In the genomic region with DNA sequence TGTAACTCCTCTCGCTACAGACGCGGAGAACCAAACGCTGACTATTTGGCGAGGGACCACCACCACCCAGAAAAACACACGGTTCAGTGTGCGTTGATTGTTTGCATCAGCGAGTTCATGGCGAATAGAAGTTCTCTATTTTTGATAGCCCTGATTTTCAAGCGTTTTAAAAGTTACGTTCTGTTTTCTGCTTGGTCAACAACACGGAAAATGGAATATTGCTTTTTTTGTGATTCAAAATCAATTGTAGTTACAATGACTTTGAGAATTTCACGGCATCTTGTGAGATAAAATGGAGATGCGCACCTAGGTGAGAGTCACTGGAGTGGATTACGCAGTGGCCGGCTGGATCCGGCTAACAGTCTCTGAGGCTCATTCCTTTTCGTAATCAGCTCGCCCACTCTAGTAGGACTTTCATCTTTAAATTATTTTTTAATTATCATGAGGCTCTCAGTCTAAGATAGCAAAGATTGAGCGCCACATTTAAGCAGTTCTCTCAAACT, we compare ENCODE assay signal across 8 cellular contexts. TPM values are rescaled to one million over a fixed set of nuclear protein-coding genes. Genes with fewer than 3 reads are reported as not detected.
DNase-seq lines count a peak whose midpoint lies in the region; ATAC-seq lines count a peak whose summit lies in the region.

No MANE protein-coding gene starts in this region.

- peaks cover 26 to 35% (median 31%) of the 10 kb centered on the region in 3 donors for H3K4me1 Mint-ChIP-seq in IgD-negative memory B cell
- H3K4me1 Mint-ChIP-seq in stimulated activated memory B cell treated with anti-CD40 and anti-IgM and Interleukin-4, amounts not matched to agents 10 μg/mL and 1 μg/mL and 100 μg/mL, for 72 hours = peaks cover 33% of the 10 kb centered on the region

- H3K9me3 Mint-ChIP-seq in IgD-negative memory B cell = no peaks in the 10 kb centered on the region
- H3K9me3 Mint-ChIP-seq in stimulated activated memory B cell treated with anti-CD40 and anti-IgM and Interleukin-4, amounts not matched to agents 10 μg/mL and 1 μg/mL and 100 μg/mL, for 72 hours = no peaks in the 10 kb centered on the region

- H3K27ac Mint-ChIP-seq in IgD-negative memory B cell = peak overlapping the region; percentile 64 to 94 (median 65)
- peak overlapping the region; percentile 90 for H3K27ac Mint-ChIP-seq in stimulated activated memory B cell treated with anti-CD40 and anti-IgM and Interleukin-4, amounts not matched to agents 10 μg/mL and 1 μg/mL and 100 μg/mL, for 72 hours

- no peaks in the 10 kb centered on the region for H3K36me3 Mint-ChIP-seq in IgD-negative memory B cell
- no peaks in the 10 kb centered on the region for H3K36me3 Mint-ChIP-seq in stimulated activated memory B cell treated with anti-CD40 and anti-IgM and Interleukin-4, amounts not matched to agents 10 μg/mL and 1 μg/mL and 100 μg/mL, for 72 hours

- H3K4me3 Mint-ChIP-seq in IgD-negative memory B cell = peak overlapping the region; percentile 82 to 99 (median 96)
- peak overlapping the region; percentile 92 for H3K4me3 Mint-ChIP-seq in stimulated activated memory B cell treated with anti-CD40 and anti-IgM and Interleukin-4, amounts not matched to agents 10 μg/mL and 1 μg/mL and 100 μg/mL, for 72 hours

- peak; percentile 16 for DNase-seq in COLO668 (lab: John Stamatoyannopoulos, UW; ENCODE audit: unreplicated experiment)
- peak; percentile 41 for DNase-seq in amniotic epithelial cell (ENCODE audit: low read depth)
- DNase-seq in iPS-NIHi11 (ENCODE audit: low spot score) = peak; percentile 42
- no peak for DNase-seq in stimulated activated CD4-positive, alpha-beta T cell treated with anti-CD3 and anti-CD28 coated beads, Interleukin-4, amount 100 ng/mL, for 4 hours
- no peak for DNase-seq in SIG-M5 (lab: John Stamatoyannopoulos, UW)

- H3K27me3 Mint-ChIP-seq in IgD-negative memory B cell = no peaks in the 10 kb centered on the region
- H3K27me3 Mint-ChIP-seq in stimulated activated memory B cell treated with anti-CD40 and anti-IgM and Interleukin-4, amounts not matched to agents 10 μg/mL and 1 μg/mL and 100 μg/mL, for 72 hours = no peaks in the 10 kb centered on the region

- ATAC-seq in stimulated activated memory B cell treated with anti-CD40 and anti-IgM and Interleukin-4, amounts not matched to agents 10 μg/mL and 1 μg/mL and 100 μg/mL, for 72 hours = no peak
- ATAC-seq in GM19324 (IDR thresholded peaks at IDR 0.05; ENCODE audit: low FRiP score, unreplicated experiment) = no peak

RNA-seq across cellular contexts. Expression of gene CCDC54, which starts 54.8 kb away (rescaled TPM):
- not detected for polyA plus RNA-seq in IgD-negative memory B cell

Comparison
In these comparisons a context has a peak if more than half of its experiments do, and no peak if none do; other contexts are left out.
1. DNase-seq: peak in COLO668 (single experiment), amniotic epithelial cell (single experiment) and iPS-NIHi11 (single experiment); none in stimulated activated CD4-positive, alpha-beta T cell treated with anti-CD3 and anti-CD28 coated beads, Interleukin-4, amount 100 ng/mL, for 4 hours (0 of 2) and SIG-M5 (single experiment).